Comparison of ENCODE assay signal across 23 cellular contexts in genomic region chr6:2085657-2086056, GRCh38.
A peak's percentile ranks its signal among the peaks of the same experiment; 100 is the strongest.
DNase-seq lines count a peak whose midpoint lies in the region; ATAC-seq and TF ChIP-seq lines count a peak whose summit lies in the region.
"Had no signal": no experiment of that assay in that cellular context is flagged by ENCODE, and none has a peak within 500 bp of the region (broad histone marks: within the 10 kb centered on the region; RNA-seq: fewer than 3 reads in every experiment).

No MANE protein-coding gene starts in this region.

- no peaks in the 10 kb centered on the region for H3K9me3 ChIP-seq in mucosa of descending colon
- H3K9me3 ChIP-seq in spleen: peaks cover 0 to 8% (median 3%) of the 10 kb centered on the region in 8 donors

- peak; percentile 39 for DNase-seq in DMS53 (lab: John Stamatoyannopoulos, UW)
- DNase-seq in DMS53 treated with DMSO at 0.1 percent for 48 hours (lab: John Stamatoyannopoulos, UW; ENCODE audit: unreplicated experiment): no peak
- peak; percentile 10 to 34 for DNase-seq in foreskin keratinocyte
- DNase-seq in mucosa of descending colon: no peak
- DNase-seq in spleen: no peak
- DNase-seq in SHP77 treated with DMSO at 0.1 percent for 48 hours (lab: John Stamatoyannopoulos, UW): no peak
- DNase-seq in LoVo (ENCODE audit: low spot score): no peak
- DNase-seq: ACHN; CD4-positive, alpha-beta memory T cell; DMS79 treated with DMSO at 0.1 percent for 48 hours; KBM-7; NCI-H1105; NCI-H146; NCI-H2029; NCI-H226; NCI-H510A treated with DMSO at 0.1 percent for 48 hours; NCI-H748 treated with DMSO at 0.1 percent for 48 hours had no signal

- H3K36me3 ChIP-seq in mucosa of descending colon (ENCODE audit: low read depth) (no peaks in the 10 kb centered on the region), spleen (peaks cover 0 to 2% (median 0%) of the 10 kb centered on the region in 6 donors)

- TF ChIP-seq CTCF in foreskin keratinocyte (conservative IDR thresholded peaks at IDR 0.05) (no peak), mucosa of descending colon (IDR thresholded peaks at IDR 0.05) (no peak), spleen (IDR thresholded peaks at IDR 0.05 in 8 of 11, conservative IDR thresholded peaks at IDR 0.05 in 3 of 11) (no peak)

- H3K4me3 ChIP-seq in mucosa of descending colon (no peak overlapping the region), spleen (no peak overlapping the region)
- H3K4me3 ChIP-seq: BLaER1 treated with 17β-estradiol and CSF1 and Interleukin-3, amounts not matched to agents 10 nM and 100 nM; GM12878 had no signal

- ATAC-seq in foreskin keratinocyte (peak; percentile 16), mucosa of descending colon (peak; percentile 65), GM19455 (IDR thresholded peaks at IDR 0.05; ENCODE audit: unreplicated experiment) (no peak)
- ATAC-seq: GM12878, HCT116, SK-N-SH treated with all-trans-retinoic acid at 6 μM for 48 hours had no signal

- WGBS in spleen, 5 donors: 96 to 99% (median 98%) methylated on average over 4 of the region's 4 CpGs

- TF ChIP-seq POLR2A in spleen (IDR thresholded peaks at IDR 0.05): no peak

- no peak overlapping the region for H3K27ac ChIP-seq in foreskin keratinocyte
- H3K27ac ChIP-seq in spleen: no peak overlapping the region
- H3K27ac ChIP-seq: 22Rv1; BLaER1 treated with 17β-estradiol and CSF1 and Interleukin-3, amounts not matched to agents 10 nM and 100 nM had no signal

- intact Hi-C loops in mucosa of descending colon (cut with DNase I, micrococcal nuclease) (no loop called here), spleen (cut with DNase I; ENCODE audit: low total_unique reads) (no loop called here)

- no peaks in the 10 kb centered on the region for H3K4me1 ChIP-seq in foreskin keratinocyte
- no peaks in the 10 kb centered on the region for H3K4me1 ChIP-seq in mucosa of descending colon (ENCODE audit: low read depth)
- H3K4me1 ChIP-seq in spleen: no peaks in the 10 kb centered on the region
- H3K4me1 ChIP-seq: BLaER1 treated with 17β-estradiol and CSF1 and Interleukin-3, amounts not matched to agents 10 nM and 100 nM had no signal

- H3K27me3 ChIP-seq in foreskin keratinocyte: no peaks in the 10 kb centered on the region
- no peaks in the 10 kb centered on the region for H3K27me3 ChIP-seq in spleen (replicated peaks in 1 of 7)
- H3K27me3 ChIP-seq: BLaER1 treated with 17β-estradiol and CSF1 and Interleukin-3, amounts not matched to agents 10 nM and 100 nM had no signal

Comparison
In these comparisons a context has a peak if more than half of its experiments do, and no peak if none do; other contexts are left out.
1. DNase-seq: peak in DMS53 (single experiment) and foreskin keratinocyte (2 of 2); none in DMS53 treated with DMSO at 0.1 percent for 48 hours (single experiment), mucosa of descending colon (0 of 3), spleen (single experiment), SHP77 treated with DMSO at 0.1 percent for 48 hours (single experiment) and LoVo (single experiment).